In genomic region chr17:44262654-44263225, GRCh38 we compare ENCODE assay signal across 34 cellular contexts. TPM values are rescaled to one million over a fixed set of nuclear protein-coding genes. Genes with fewer than 3 reads are reported as not detected.
"Had no signal": no experiment of that assay in that cellular context is flagged by ENCODE, and none has a peak within 500 bp of the region (broad histone marks: within the 10 kb centered on the region; RNA-seq: fewer than 3 reads in every experiment).

No MANE protein-coding gene starts in this region.

- DNase-seq: colonic mucosa; effector CD8-positive, alpha-beta T cell; endodermal cell; foreskin keratinocyte; heart left ventricle; hippocampal formation; left cardiac atrium; left lung; mesenchymal stem cell; mucosa of descending colon; naive B cell; sigmoid colon; stimulated activated CD4-positive, alpha-beta T cell treated with anti-CD3 and anti-CD28 coated beads, Interleukin-2, amount 100 ng/mL, for 24 hours; stimulated activated CD4-positive, alpha-beta T cell treated with anti-CD3 and anti-CD28 coated beads, Interleukin-4, amount 100 ng/mL, for 24 hours; stimulated activated naive CD4-positive, alpha-beta T cell treated with Interleukin-2 at 50 U/mL for 16 hours; stomach; tibial artery had no signal

- H3K27me3 Mint-ChIP-seq: natural killer cell treated with Interleukin-12 subunit alpha and Interleukin-12 subunit beta and Interleukin-15 and Interleukin-18, amount 100 ng/mL, for 72 hours had no signal

- H3K4me3 Mint-ChIP-seq: dendritic cell treated with granulocyte-macrophage colony-stimulating factor and Interleukin-4, amounts not matched to agents 40 ng/mL and 50 ng/mL, for 4 days; endodermal cell; mesothelial cell of epicardium; natural killer cell treated with Interleukin-12 subunit alpha and Interleukin-12 subunit beta and Interleukin-15 and Interleukin-18, amount 100 ng/mL, for 72 hours; neural crest cell; stimulated activated effector memory CD8-positive, alpha-beta T cell treated with anti-CD3 and anti-CD28 coated beads, Interleukin-12 subunit alpha, Interleukin-12 subunit beta, amount 100 ng/mL, for 72 hours; type B pancreatic cell had no signal

- H3K4me1 ChIP-seq: colonic mucosa, esophagus muscularis mucosa, foreskin keratinocyte, gastroesophageal sphincter, heart left ventricle, left lung, prostate gland, right atrium auricular region, sigmoid colon, stomach, tibial artery had no signal

- H3K27ac Mint-ChIP-seq: dendritic cell treated with granulocyte-macrophage colony-stimulating factor and Interleukin-4, amounts not matched to agents 40 ng/mL and 50 ng/mL, for 4 days; endodermal cell; mesothelial cell of epicardium; stimulated activated effector memory CD8-positive, alpha-beta T cell treated with anti-CD3 and anti-CD28 coated beads, Interleukin-12 subunit alpha, Interleukin-12 subunit beta, amount 100 ng/mL, for 72 hours; type B pancreatic cell had no signal

- H3K9me3 ChIP-seq: colonic mucosa, esophagus muscularis mucosa, gastroesophageal sphincter, heart left ventricle, left lung, mucosa of descending colon, prostate gland, right atrium auricular region, sigmoid colon, stomach, tibial artery had no signal

- H3K27me3 ChIP-seq: colonic mucosa, esophagus muscularis mucosa, heart left ventricle, left lung, right atrium auricular region, sigmoid colon had no signal

- H3K36me3 ChIP-seq: colonic mucosa, esophagus muscularis mucosa, gastroesophageal sphincter, heart left ventricle, left lung, prostate gland, right atrium auricular region, sigmoid colon, stomach, tibial artery had no signal

- H3K27ac ChIP-seq: colonic mucosa, esophagus muscularis mucosa, foreskin keratinocyte, gastroesophageal sphincter, heart left ventricle, left lung, prostate gland, right atrium auricular region, sigmoid colon, stomach, tibial artery had no signal

- H3K4me1 Mint-ChIP-seq: mesothelial cell of epicardium; naive B cell; neural crest cell; stimulated activated effector memory CD8-positive, alpha-beta T cell treated with anti-CD3 and anti-CD28 coated beads, Interleukin-12 subunit alpha, Interleukin-12 subunit beta, amount 100 ng/mL, for 72 hours had no signal

- FAIRE-seq: islet of Langerhans had no signal

- H3K4me3 ChIP-seq: colonic mucosa, esophagus muscularis mucosa, gastroesophageal sphincter, heart left ventricle, left lung, mucosa of descending colon, prostate gland, right atrium auricular region, sigmoid colon, stomach, tibial artery had no signal

- ATAC-seq: foreskin keratinocyte; gastroesophageal sphincter; heart left ventricle; left cardiac atrium; left lung; mucosa of descending colon; natural killer cell treated with Interleukin-12 subunit alpha and Interleukin-12 subunit beta and Interleukin-15 and Interleukin-18, amount 100 ng/mL, for 72 hours; stimulated activated effector memory CD8-positive, alpha-beta T cell treated with anti-CD3 and anti-CD28 coated beads, Interleukin-12 subunit alpha, Interleukin-12 subunit beta, amount 100 ng/mL, for 72 hours had no signal

- H3K36me3 Mint-ChIP-seq: mesothelial cell of epicardium; naive B cell; natural killer cell treated with Interleukin-12 subunit alpha and Interleukin-12 subunit beta and Interleukin-15 and Interleukin-18, amount 100 ng/mL, for 72 hours; stimulated activated effector memory CD8-positive, alpha-beta T cell treated with anti-CD3 and anti-CD28 coated beads, Interleukin-12 subunit alpha, Interleukin-12 subunit beta, amount 100 ng/mL, for 72 hours; type B pancreatic cell had no signal

RNA-seq across cellular contexts. Expression of gene SLC4A1, which starts 5.2 kb away (rescaled TPM):
- total RNA-seq: epithelial cell of proximal tubule; fibroblast of lung; foreskin keratinocyte; kidney epithelial cell; lung microvascular endothelial cell; mesothelial cell of epicardium; mucosa of descending colon; natural killer cell treated with Interleukin-12 subunit alpha and Interleukin-12 subunit beta and Interleukin-15 and Interleukin-18, amount 100 ng/mL, for 72 hours; neural crest cell; osteocyte had no signal
- polyA plus RNA-seq: fibroblast of lung, foreskin keratinocyte, stomach, urinary bladder had no signal

RNA-seq across cellular contexts. Expression of gene RUNDC3A, which starts 45.7 kb away (rescaled TPM):
- total RNA-seq: fibroblast of lung, lung microvascular endothelial cell had no signal
- polyA plus RNA-seq: fibroblast of lung had no signal
